In genomic region chr12:108690799-108691153, GRCh38 we compare ENCODE assay signal across 8 cellular contexts. TPM values are rescaled to one million over a fixed set of nuclear protein-coding genes. Genes with fewer than 3 reads are reported as not detected.
A peak's percentile ranks its signal among the peaks of the same experiment; 100 is the strongest.
DNase-seq lines count a peak whose midpoint lies in the region; ATAC-seq and TF ChIP-seq lines count a peak whose summit lies in the region.

No MANE protein-coding gene starts in this region.

- H2BK15ac ChIP-seq in mesenchymal stem cell (ENCODE audit: low read depth, poor library complexity, severe bottlenecking), result no peak overlapping the region

- peak overlapping the region; percentile 92 for H2BK5ac ChIP-seq in mesenchymal stem cell (ENCODE audit: low read depth, low read length, poor library complexity, severe bottlenecking)

- ATAC-seq in natural killer cell treated with Interleukin-12 subunit alpha and Interleukin-12 subunit beta and Interleukin-15 and Interleukin-18, amount 100 ng/mL, for 72 hours, result no peak
- no peak for ATAC-seq in natural killer cell
- no peak for ATAC-seq in GM21737 (IDR thresholded peaks at IDR 0.05; ENCODE audit: unreplicated experiment)
- ATAC-seq in GM18498 (IDR thresholded peaks at IDR 0.05; ENCODE audit: unreplicated experiment), result no peak

- peak overlapping the region; percentile 81 to 98 (median 88) for H3K27ac ChIP-seq in adrenal gland
- H3K27ac ChIP-seq in mesenchymal stem cell (ENCODE audit: low read length, poor library complexity, severe bottlenecking), result peak overlapping the region; percentile 99
- H3K27ac ChIP-seq in vagina, result peak overlapping the region; percentile 89

- peak overlapping the region; percentile 2 to 65 for H3K18ac ChIP-seq in mesenchymal stem cell (ENCODE audit: low read depth in 1 of 2, low read length in 2 of 2)

- peak overlapping the region; percentile 90 for H3K4me3 Mint-ChIP-seq in natural killer cell treated with Interleukin-12 subunit alpha and Interleukin-12 subunit beta and Interleukin-15 and Interleukin-18, amount 100 ng/mL, for 72 hours
- H3K4me3 Mint-ChIP-seq in natural killer cell, result no peak overlapping the region

- TF ChIP-seq CTCF in natural killer cell (IDR thresholded peaks at IDR 0.05) (no peak), adrenal gland (IDR thresholded peaks at IDR 0.05) (no peak), vagina (IDR thresholded peaks at IDR 0.05) (no peak)

- WGBS in adrenal gland, 4 donors, result 45 to 53% (median 48%) methylated on average over 2 of the region's 2 CpGs
- 67% methylated on average over 2 of the region's 2 CpGs for WGBS in mesenchymal stem cell

- H3K79me1 ChIP-seq in mesenchymal stem cell (replicated peaks; ENCODE audit: low read length, poor library complexity, severe bottlenecking), result no peaks in the 10 kb centered on the region

- H3K9me3 Mint-ChIP-seq in natural killer cell treated with Interleukin-12 subunit alpha and Interleukin-12 subunit beta and Interleukin-15 and Interleukin-18, amount 100 ng/mL, for 72 hours, result no peaks in the 10 kb centered on the region
- no peaks in the 10 kb centered on the region for H3K9me3 Mint-ChIP-seq in natural killer cell

- H3K27ac Mint-ChIP-seq in natural killer cell treated with Interleukin-12 subunit alpha and Interleukin-12 subunit beta and Interleukin-15 and Interleukin-18, amount 100 ng/mL, for 72 hours, result peak overlapping the region; percentile 94 to 96
- H3K27ac Mint-ChIP-seq in natural killer cell, result peak overlapping the region in 1 of 2 donors; percentile 91

- DNase-seq in natural killer cell treated with Interleukin-12 subunit alpha and Interleukin-12 subunit beta and Interleukin-15 and Interleukin-18, amount 100 ng/mL, for 72 hours (ENCODE audit: low spot score), result no peak
- DNase-seq in natural killer cell, result no peak
- no peak for DNase-seq in adrenal gland
- no peak for DNase-seq in mesenchymal stem cell
- DNase-seq in vagina (ENCODE audit: extremely low spot score in 2 of 2), result no peak
- DNase-seq in DMS114 treated with DMSO at 0.1 percent for 48 hours (lab: John Stamatoyannopoulos, UW; ENCODE audit: unreplicated experiment), result no peak

- H3K9ac ChIP-seq in mesenchymal stem cell (ENCODE audit: low read length), result peak overlapping the region; percentile 96

- H4K8ac ChIP-seq in mesenchymal stem cell (ENCODE audit: low read length), result no peak overlapping the region

- H3K36me3 Mint-ChIP-seq in natural killer cell treated with Interleukin-12 subunit alpha and Interleukin-12 subunit beta and Interleukin-15 and Interleukin-18, amount 100 ng/mL, for 72 hours, result peaks cover 6% of the 10 kb centered on the region
- no peaks in the 10 kb centered on the region for H3K36me3 Mint-ChIP-seq in natural killer cell

- H3K14ac ChIP-seq in mesenchymal stem cell (ENCODE audit: low read length in 2 of 2), result no peak overlapping the region

- peak overlapping the region; percentile 32 for H3K4me2 ChIP-seq in mesenchymal stem cell (ENCODE audit: low read length, poor library complexity, severe bottlenecking)

- peak overlapping the region; percentile 65 for H2BK120ac ChIP-seq in mesenchymal stem cell (ENCODE audit: low read depth, low read length)

- H3K4me3 ChIP-seq in adrenal gland (peak overlapping the region in 1 of 4 donors; percentile 39), mesenchymal stem cell (ENCODE audit: insufficient read depth in 1 of 2, low read depth in 1 of 2, low read length in 2 of 2) (peak overlapping the region in 1 of 2 experiments; percentile 70), vagina (peak overlapping the region; percentile 29 to 31)

- H3K36me3 ChIP-seq in adrenal gland (replicated peaks in 1 of 2), result no peaks in the 10 kb centered on the region
- peaks cover 9 to 33% of the 10 kb centered on the region in 2 experiments for H3K36me3 ChIP-seq in mesenchymal stem cell (ENCODE audit: control insufficient read depth in 1 of 2, insufficient read depth in 2 of 2, low read depth in 1 of 2, low read length in 2 of 2)
- no peaks in the 10 kb centered on the region for H3K36me3 ChIP-seq in vagina

- peak overlapping the region; percentile 51 to 90 for H2BK12ac ChIP-seq in mesenchymal stem cell (ENCODE audit: low read length in 2 of 2)

- peak overlapping the region; percentile 80 for H4K91ac ChIP-seq in mesenchymal stem cell (ENCODE audit: low read length)

- no peak for TF ChIP-seq POLR2A in adrenal gland (IDR thresholded peaks at IDR 0.05)
- no peak for TF ChIP-seq POLR2A in vagina (IDR thresholded peaks at IDR 0.05)

- H3K23ac ChIP-seq in mesenchymal stem cell (ENCODE audit: low read length in 2 of 2), result no peak overlapping the region

- intact Hi-C loops in natural killer cell (cut with micrococcal nuclease), result loop anchor here (2.0 kb wide), 1 partner anchor 40 kb away; the partner anchor contains the start of gene CORO1C
- intact Hi-C loops in adrenal gland (cut with DNase I), result loop anchor here in 1 of 2 donors (5.0 kb wide), 1 partner anchor 42 kb away; the partner anchor contains the start of gene CORO1C
- intact Hi-C loops in vagina (cut with DNase I), result no loop called here

- peaks cover 34 to 48% of the 10 kb centered on the region in 2 donors for H3K4me1 Mint-ChIP-seq in natural killer cell treated with Interleukin-12 subunit alpha and Interleukin-12 subunit beta and Interleukin-15 and Interleukin-18, amount 100 ng/mL, for 72 hours (ENCODE audit: low read depth in 2 of 2)
- peaks cover 29% of the 10 kb centered on the region in 2 donors for H3K4me1 Mint-ChIP-seq in natural killer cell

- H3K9me3 ChIP-seq in adrenal gland (replicated peaks in 1 of 3) (no peaks in the 10 kb centered on the region), mesenchymal stem cell (ENCODE audit: control insufficient read depth, low read length) (no peaks in the 10 kb centered on the region), vagina (no peaks in the 10 kb centered on the region)

- H2AFZ ChIP-seq in mesenchymal stem cell (ENCODE audit: low read depth, low read length), result no peak overlapping the region

- peak overlapping the region in 1 of 2 experiments; percentile 11 for H3K4ac ChIP-seq in mesenchymal stem cell (ENCODE audit: low read depth in 1 of 2, low read length in 2 of 2)

- H3K27me3 Mint-ChIP-seq in natural killer cell treated with Interleukin-12 subunit alpha and Interleukin-12 subunit beta and Interleukin-15 and Interleukin-18, amount 100 ng/mL, for 72 hours, result no peaks in the 10 kb centered on the region
- H3K27me3 Mint-ChIP-seq in natural killer cell (ENCODE audit: low read depth in 2 of 2), result no peaks in the 10 kb centered on the region

- H3K4me1 ChIP-seq in adrenal gland (replicated peaks in 1 of 2) (peaks cover 44 to 61% of the 10 kb centered on the region in 2 donors), mesenchymal stem cell (ENCODE audit: control insufficient read depth, insufficient read depth, low read depth, low read length) (peaks cover 27% of the 10 kb centered on the region), vagina (peaks cover 73% of the 10 kb centered on the region)

- H2AK5ac ChIP-seq in mesenchymal stem cell (ENCODE audit: low read length, severe bottlenecking), result peak overlapping the region; percentile 88

- no peaks in the 10 kb centered on the region for H3K27me3 ChIP-seq in adrenal gland
- H3K27me3 ChIP-seq in mesenchymal stem cell (ENCODE audit: control insufficient read depth in 1 of 2, insufficient read depth in 1 of 2, low read length in 2 of 2), result no peaks in the 10 kb centered on the region
- H3K27me3 ChIP-seq in vagina, result no peaks in the 10 kb centered on the region

RNA-seq across cellular contexts. Expression of gene CORO1C, which starts 40.5 kb away (rescaled TPM):
- 10 to 100 TPM; 68.9 to 69.5 TPM for total RNA-seq in natural killer cell treated with Interleukin-12 subunit alpha and Interleukin-12 subunit beta and Interleukin-15 and Interleukin-18, amount 100 ng/mL, for 72 hours
- total RNA-seq in natural killer cell (10 to 100 TPM; 28.9 to 43.5 (median 36.0) TPM), adrenal gland (100 to 1,000 TPM in 2 of 8 donors, 10 to 100 TPM in 6; 57.3 to 124 (median 84.8) TPM), vagina (189 TPM)
- polyA plus RNA-seq in adrenal gland, result 10 to 100 TPM; 17.4 to 57.1 (median 32.3) TPM
- 152 TPM for polyA plus RNA-seq in mesenchymal stem cell (2013, experiment 1 of 2)
- 153 TPM for polyA plus RNA-seq in mesenchymal stem cell (2013, experiment 2 of 2)

RNA-seq across cellular contexts. Expression of gene SELPLG, which starts 57.1 kb away (rescaled TPM):
- 10 to 100 TPM; 26.5 to 34.6 TPM for total RNA-seq in natural killer cell treated with Interleukin-12 subunit alpha and Interleukin-12 subunit beta and Interleukin-15 and Interleukin-18, amount 100 ng/mL, for 72 hours
- 100 to 1,000 TPM; 179 to 201 (median 201) TPM for total RNA-seq in natural killer cell
- total RNA-seq in adrenal gland, result 10 to 100 TPM in 7 of 8 donors, 1 to 10 TPM in 1; 9.4 to 46.1 (median 16.0) TPM
- 1 to 10 TPM; 3.3 to 4.8 (median 3.8) TPM for polyA plus RNA-seq in adrenal gland
- polyA plus RNA-seq in mesenchymal stem cell (2013, experiment 1 of 2), result 2.0 TPM
- 2.2 TPM for polyA plus RNA-seq in mesenchymal stem cell (2013, experiment 2 of 2)
- total RNA-seq in vagina, result 14.2 TPM
